8 cellular contexts compared by ENCODE assay signal in the genomic region with DNA sequence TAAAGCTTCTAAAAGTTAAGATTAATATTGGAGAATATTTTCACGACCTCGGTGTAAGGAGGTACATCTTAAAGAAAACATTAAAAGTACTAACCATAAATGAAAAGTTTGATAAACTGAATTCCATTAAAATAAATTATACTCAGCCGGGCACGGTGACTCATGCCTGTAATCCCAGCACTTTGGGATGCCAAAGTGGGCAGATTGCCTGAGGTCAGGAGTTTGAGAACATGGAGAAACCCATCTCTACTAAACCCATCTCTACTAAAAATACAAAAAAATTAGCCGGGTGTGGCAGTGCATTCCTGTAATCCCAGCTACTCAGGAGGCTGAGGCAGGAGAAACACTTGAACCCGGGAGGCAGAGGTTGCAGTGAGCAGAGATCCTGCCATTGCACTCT. TPM values are rescaled to one million over a fixed set of nuclear protein-coding genes. Genes with fewer than 3 reads are reported as not detected.
"Had no signal": no experiment of that assay in that cellular context is flagged by ENCODE, and none has a peak within 500 bp of the region (broad histone marks: within the 10 kb centered on the region; RNA-seq: fewer than 3 reads in every experiment).

No MANE protein-coding gene starts in this region.

RNA-seq across cellular contexts. Expression of a gene that starts 8.7 kb away (rescaled TPM):
- total RNA-seq: activated CD4-positive, alpha-beta memory T cell treated with anti-CD3 and anti-CD28 coated beads for 36 hours; activated CD4-positive, alpha-beta T cell treated with anti-CD3 and anti-CD28 coated beads, Interleukin-2, amount 10 ng/mL, durations not matched to agents 7 days and 5 days; activated naive CD4-positive, alpha-beta T cell treated with anti-CD3 and anti-CD28 coated beads, Interleukin-2, amount 50 U/mL, for 72 hours; activated T-cell treated with anti-CD3 and anti-CD28 coated beads, Interleukin-2, amount 50 U/mL, for 4 hours; astrocyte; cardiac muscle cell; K562; T-helper 2 cell treated with Interferon-gamma antibody and Interleukin-4, amounts not matched to agents 100 ng/mL and 5 ng/mL, for 36 hours had no signal
- polyA plus RNA-seq: cardiac muscle cell, K562 had no signal
